9 cellular contexts compared by ENCODE assay signal in the genomic region with DNA sequence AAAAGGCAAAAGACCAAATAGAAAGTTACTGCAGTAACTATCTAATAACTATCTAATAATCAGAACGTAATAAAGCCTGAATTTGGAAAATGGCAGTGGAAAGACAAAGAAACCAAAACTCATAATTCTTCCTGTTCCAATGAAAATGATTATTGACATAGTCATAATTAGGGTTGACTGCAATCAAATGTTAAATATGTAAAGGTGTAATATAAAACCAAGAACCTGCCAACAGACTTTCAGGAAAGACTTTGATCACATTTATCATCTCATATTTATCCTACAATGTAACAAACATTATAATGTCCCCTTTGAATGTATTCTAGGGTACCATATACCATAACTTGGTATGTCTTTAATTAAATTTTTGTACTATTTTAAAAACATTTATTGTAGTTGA.
"Had no signal": no experiment of that assay in that cellular context is flagged by ENCODE, and none has a peak within 500 bp of the region (broad histone marks: within the 10 kb centered on the region; RNA-seq: fewer than 3 reads in every experiment).

No MANE protein-coding gene starts in this region.

- FAIRE-seq: urothelium cell line had no signal

- DNase-seq: cortex of kidney; effector memory CD8-positive, alpha-beta T cell; naive thymus-derived CD4-positive, alpha-beta T cell; psoas muscle; right cardiac atrium; spleen; stimulated activated naive B cell treated with anti-CD40 and anti-IgM and Interleukin-4, amounts not matched to agents 10 μg/mL and 1 μg/mL and 100 μg/mL, for 72 hours; upper lobe of left lung had no signal
